ENCODE assay signal across 12 cellular contexts in the genomic region with DNA sequence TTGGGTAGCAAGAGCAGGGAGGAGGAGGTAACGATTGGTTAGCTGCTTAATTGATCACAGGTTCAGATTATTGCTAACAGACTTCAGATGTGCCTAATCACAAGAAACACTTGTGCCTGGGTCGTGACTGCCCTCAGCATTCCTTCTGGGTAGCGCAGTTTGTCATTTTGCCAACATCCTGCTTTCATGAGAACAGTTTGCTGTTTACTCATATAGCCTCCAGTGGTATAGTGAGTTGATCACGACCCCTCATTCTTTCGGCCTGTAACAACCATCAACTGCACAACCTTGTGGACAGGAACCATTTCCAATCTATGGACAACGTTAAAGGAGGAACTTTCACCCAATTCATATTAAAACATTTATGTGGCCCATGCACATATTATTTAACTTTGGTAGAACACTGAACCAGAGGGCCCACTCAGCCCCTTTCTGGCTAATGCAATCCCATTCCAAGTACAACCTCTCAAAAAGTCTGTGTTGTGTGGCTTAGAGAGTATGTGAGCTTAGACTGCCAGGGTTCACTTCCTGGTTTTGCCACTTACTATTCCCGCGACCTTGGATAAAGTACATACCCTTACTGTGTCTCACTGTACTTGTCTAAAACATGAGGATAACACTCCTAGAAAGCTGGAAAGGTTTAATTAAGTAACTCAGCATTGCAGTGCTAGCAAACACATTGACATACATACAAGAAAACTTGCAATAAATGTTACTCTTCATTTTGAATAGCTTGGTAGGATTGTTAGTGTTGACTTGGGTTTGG.
A peak's percentile ranks its signal among the peaks of the same experiment; 100 is the strongest.
DNase-seq lines count a peak whose midpoint lies in the region; ATAC-seq, FAIRE-seq and TF ChIP-seq lines count a peak whose summit lies in the region.
"Had no signal": no experiment of that assay in that cellular context is flagged by ENCODE, and none has a peak within 500 bp of the region (broad histone marks: within the 10 kb centered on the region; RNA-seq: fewer than 3 reads in every experiment).

No MANE protein-coding gene starts in this region.

- H3K36me3 ChIP-seq in pancreas: no peaks in the 10 kb centered on the region

- H3K4me1 Mint-ChIP-seq in WTC11: peaks cover 12% of the 10 kb centered on the region
- H3K4me1 Mint-ChIP-seq: activated CD4-positive, alpha-beta T cell treated with anti-CD3 and anti-CD28 coated beads for 36 hours had no signal

- peaks cover 0 to 10% (median 8%) of the 10 kb centered on the region in 3 donors for H3K4me1 ChIP-seq in pancreas

- POLR2A ChIA-PET in WTC11 (lab: Charles Lee): no interaction called here

- H3K36me3 Mint-ChIP-seq in WTC11: peaks cover 20% of the 10 kb centered on the region

- no peak overlapping the region for H3K4me3 Mint-ChIP-seq in WTC11
- H3K4me3 Mint-ChIP-seq: activated CD4-positive, alpha-beta T cell treated with anti-CD3 and anti-CD28 coated beads for 36 hours; activated T-cell treated with anti-CD3 and anti-CD28 coated beads, Interleukin-2, amount 50 U/mL, for 72 hours; T-cell had no signal

- peaks cover 16% of the 10 kb centered on the region for H3K9me3 Mint-ChIP-seq in WTC11

- CTCF ChIA-PET in WTC11 (lab: Charles Lee): no interaction called here

- TF ChIP-seq CTCF in WTC11 (IDR thresholded peaks at IDR 0.05) (no peak), fibroblast of villous mesenchyme (IDR thresholded peaks at IDR 0.05; ENCODE audit: insufficient read depth, low read depth, low read length) (no peak), pancreas (IDR thresholded peaks at IDR 0.05) (no peak)

- H3K27ac Mint-ChIP-seq in WTC11: peak overlapping the region; percentile 20; the same call in 1 of the 2 replicates
- H3K27ac Mint-ChIP-seq: activated CD4-positive, alpha-beta T cell treated with anti-CD3 and anti-CD28 coated beads for 36 hours; activated T-cell treated with anti-CD3 and anti-CD28 coated beads, Interleukin-2, amount 50 U/mL, for 72 hours; T-cell had no signal

- no peaks in the 10 kb centered on the region for H3K27me3 Mint-ChIP-seq in WTC11 (ENCODE audit: low read depth)
- H3K27me3 Mint-ChIP-seq: activated CD4-positive, alpha-beta T cell treated with anti-CD3 and anti-CD28 coated beads for 36 hours; T-cell had no signal

- H3K9me3 ChIP-seq in pancreas: no peaks in the 10 kb centered on the region

- intact Hi-C loops in pancreas (cut with DNase I): no loop called here

- WGBS in pancreas, 2 donors: 67 to 73% methylated on average over 8 of the region's 8 CpGs

- no peaks in the 10 kb centered on the region for H3K27me3 ChIP-seq in pancreas

- H3K4me3 ChIP-seq in fibroblast of villous mesenchyme (ENCODE audit: low read depth, low read length): no peak overlapping the region
- H3K4me3 ChIP-seq in pancreas: no peak overlapping the region

- no peak overlapping the region for H3K27ac ChIP-seq in pancreas

- no peak for FAIRE-seq in pancreas (lab: Jason Lieb, UNC)
- FAIRE-seq: endometrium had no signal

- ATAC-seq in WTC11 (no peak), pancreas (peak; percentile 66 to 91 (median 80))
- ATAC-seq: activated CD4-positive, alpha-beta T cell treated with anti-CD3 and anti-CD28 coated beads for 36 hours; activated T-cell treated with anti-CD3 and anti-CD28 coated beads, Interleukin-2, amount 50 U/mL, for 72 hours; T-cell had no signal

- peak; percentile 58 for DNase-seq in GM04504 (ENCODE audit: low read depth)
- no peak for DNase-seq in WTC11 (ENCODE audit: low spot score)
- peak; percentile 21 for DNase-seq in fibroblast of villous mesenchyme (ENCODE audit: low read depth)
- DNase-seq in pancreas: no peak
- DNase-seq in NCI-H2227 treated with DMSO at 0.1 percent for 48 hours (lab: John Stamatoyannopoulos, UW): no peak
- DNase-seq in SK-N-DZ (ENCODE audit: low spot score): no peak
- DNase-seq in LoVo (ENCODE audit: low spot score): no peak
- DNase-seq: activated CD4-positive, alpha-beta T cell treated with anti-CD3 and anti-CD28 coated beads for 36 hours; activated T-cell treated with anti-CD3 and anti-CD28 coated beads, Interleukin-2, amount 50 U/mL, for 72 hours; NCI-H2107; T-cell had no signal

TF ChIP-seq in WTC11, 78 proteins besides CTCF, POLR2A, EP300 and RAD21 (continues in another document):
- TF ChIP-seq PREB (CRISPR knock-in tag; IDR thresholded peaks at IDR 0.05; ENCODE audit: borderline replicate concordance) (no peak), FOXP1 (CRISPR knock-in tag; IDR thresholded peaks at IDR 0.05; ENCODE audit: borderline replicate concordance) (no peak), SP1 (CRISPR knock-in tag; conservative IDR thresholded peaks at IDR 0.05) (no peak), E2F1 (CRISPR knock-in tag; IDR thresholded peaks at IDR 0.05) (no peak), JUN (CRISPR knock-in tag; IDR thresholded peaks at IDR 0.05) (no peak), NFATC4 (CRISPR knock-in tag; IDR thresholded peaks at IDR 0.05) (no peak), ATF1 (CRISPR knock-in tag; IDR thresholded peaks at IDR 0.05) (no peak), ZNF512 (CRISPR knock-in tag; IDR thresholded peaks at IDR 0.05; ENCODE audit: borderline replicate concordance) (no peak), ZNF396 (CRISPR knock-in tag; IDR thresholded peaks at IDR 0.05; ENCODE audit: borderline replicate concordance) (no peak), RORB (CRISPR knock-in tag; IDR thresholded peaks at IDR 0.05) (no peak), AR (CRISPR knock-in tag; IDR thresholded peaks at IDR 0.05) (no peak), ESRRA (CRISPR knock-in tag; IDR thresholded peaks at IDR 0.05; ENCODE audit: borderline replicate concordance) (no peak), KAT7 (CRISPR knock-in tag; IDR thresholded peaks at IDR 0.05; ENCODE audit: borderline replicate concordance) (no peak)

Comparison
In these comparisons a context has a peak if more than half of its experiments do, and no peak if none do; other contexts are left out.
1. DNase-seq: peak in GM04504 (single experiment) and fibroblast of villous mesenchyme (single experiment); none in WTC11 (single experiment), pancreas (0 of 6), NCI-H2227 treated with DMSO at 0.1 percent for 48 hours (single experiment), SK-N-DZ (single experiment) and LoVo (single experiment).